In genomic region chr19:14632286-14632685, GRCh38 we compare ENCODE assay signal across 9 cellular contexts. TPM values are rescaled to one million over a fixed set of nuclear protein-coding genes. Genes with fewer than 3 reads are reported as not detected.
DNase-seq lines count a peak whose midpoint lies in the region; ATAC-seq and TF ChIP-seq lines count a peak whose summit lies in the region.
"Had no signal": no experiment of that assay in that cellular context is flagged by ENCODE, and none has a peak within 500 bp of the region (broad histone marks: within the 10 kb centered on the region; RNA-seq: fewer than 3 reads in every experiment).

No MANE protein-coding gene starts in this region.

- peaks cover 15% of the 10 kb centered on the region for H3K9me3 Mint-ChIP-seq in MCF 10A (ENCODE audit: unreplicated experiment)

- H3K4me3 ChIP-seq in breast epithelium (no peak overlapping the region), choroid plexus epithelial cell (ENCODE audit: low read depth, low read length) (no peak overlapping the region), testis (no peak overlapping the region)
- H3K4me3 ChIP-seq: gastroesophageal sphincter had no signal

- H3K4me1 Mint-ChIP-seq in MCF 10A (ENCODE audit: insufficient read depth, unreplicated experiment), result no peaks in the 10 kb centered on the region

- intact Hi-C loops in MCF 10A (cut with micrococcal nuclease), result no loop called here
- intact Hi-C loops in breast epithelium (cut with DNase I; ENCODE audit: low total_unique reads), result no loop called here
- intact Hi-C loops in testis (cut with DNase I; ENCODE audit: low total_unique reads), result no loop called here

- no TSS peak for BruUV-seq in MCF 10A (replicated peaks; lab: Mats Ljungman, UMichigan)

- H3K36me3 ChIP-seq in breast epithelium (no peaks in the 10 kb centered on the region), testis (ENCODE audit: low read depth, missing control alignments) (no peaks in the 10 kb centered on the region)
- H3K36me3 ChIP-seq: gastroesophageal sphincter had no signal

- TF ChIP-seq CTCF in MCF 10A (IDR thresholded peaks at IDR 0.05; ENCODE audit: unreplicated experiment) (no peak), breast epithelium (IDR thresholded peaks at IDR 0.05) (no peak), choroid plexus epithelial cell (conservative IDR thresholded peaks at IDR 0.05; ENCODE audit: low read depth, low read length) (no peak), testis (IDR thresholded peaks at IDR 0.05) (no peak)

- DNase-seq in MCF 10A (ENCODE audit: unreplicated experiment) (peak; percentile 56), breast epithelium (ENCODE audit: low spot score in 2 of 2) (no peak), NCI-H82 (lab: John Stamatoyannopoulos, UW) (peak; percentile 78), choroid plexus epithelial cell (ENCODE audit: low read depth) (peak; percentile 40), testis (peak; percentile 50), NCI-H774 (lab: John Stamatoyannopoulos, UW) (no peak)
- no peak for DNase-seq in activated T-cell treated with anti-CD3 and anti-CD28 coated beads, Interleukin-2, amount 50 U/mL, for 1 hour

- H3K27me3 ChIP-seq in breast epithelium, result no peaks in the 10 kb centered on the region
- H3K27me3 ChIP-seq in testis, result no peaks in the 10 kb centered on the region
- H3K27me3 ChIP-seq: gastroesophageal sphincter had no signal

- no peak overlapping the region for H3K27ac Mint-ChIP-seq in MCF 10A (ENCODE audit: low read depth, unreplicated experiment)

- ATAC-seq in GM21381 (IDR thresholded peaks at IDR 0.05; ENCODE audit: unreplicated experiment), result no peak
- ATAC-seq: gastroesophageal sphincter had no signal

- no peak overlapping the region for H3K27ac ChIP-seq in breast epithelium
- no peak overlapping the region for H3K27ac ChIP-seq in testis
- H3K27ac ChIP-seq: gastroesophageal sphincter had no signal

- H3K4me3 Mint-ChIP-seq in MCF 10A (ENCODE audit: unreplicated experiment), result no peak overlapping the region

- 17 to 26% methylated on average over 1 of the region's 1 CpG for WGBS in testis, 2 donors

- no peaks in the 10 kb centered on the region for H3K27me3 Mint-ChIP-seq in MCF 10A (ENCODE audit: insufficient read depth, unreplicated experiment)

- no peak for TF ChIP-seq POLR2A in breast epithelium (IDR thresholded peaks at IDR 0.05)
- TF ChIP-seq POLR2A in testis (IDR thresholded peaks at IDR 0.05), result no peak

- H3K4me1 ChIP-seq in breast epithelium, result no peaks in the 10 kb centered on the region
- H3K4me1 ChIP-seq in testis, result no peaks in the 10 kb centered on the region
- H3K4me1 ChIP-seq: gastroesophageal sphincter had no signal

- POLR2A ChIA-PET in MCF 10A (lab: Yijun Ruan, JAX), result interaction anchor here (0.8 kb wide), 1 partner anchor 58 kb away, joined by 3 read pairs; the partner anchor contains the start of gene ZNF333

- H3K36me3 Mint-ChIP-seq in MCF 10A (ENCODE audit: insufficient read depth, unreplicated experiment), result no peaks in the 10 kb centered on the region

- CTCF ChIA-PET in MCF 10A (lab: Yijun Ruan, JAX), result interaction anchor here (1.0 kb wide), 1 partner anchor 76 kb away, joined by 3 read pairs; no protein-coding TSS in a partner anchor

- H3K9me3 ChIP-seq in breast epithelium (peaks cover 0 to 19% of the 10 kb centered on the region in 2 donors), testis (no peaks in the 10 kb centered on the region)

RNA-seq across cellular contexts. Expression of gene ADGRE3, which starts 42.4 kb away (rescaled TPM):
- total RNA-seq in MCF 10A (2022) (not detected in 2 replicates), breast epithelium (under 1 TPM in 1 of 3 donors, not detected in 2; 0.44 TPM), testis (under 1 TPM; 0.19 to 0.31 TPM)
- 0.46 TPM for polyA plus RNA-seq in testis (ENCODE audit: insufficient read depth, low read depth, low replicate concordance)
- total RNA-seq: gastroesophageal sphincter had no signal

RNA-seq across cellular contexts. Expression of gene CLEC17A, which starts 49.4 kb away (rescaled TPM):
- total RNA-seq in MCF 10A (2022) (not detected in 2 replicates), breast epithelium (not detected), testis (1 to 10 TPM in 1 of 2 donors, under 1 TPM in 1; 0.56 to 1.3 TPM)
- polyA plus RNA-seq in testis (ENCODE audit: insufficient read depth, low read depth, low replicate concordance), result 1.4 TPM
- total RNA-seq: gastroesophageal sphincter had no signal

RNA-seq across cellular contexts. Expression of gene ZNF333, which starts 57.6 kb away (rescaled TPM):
- total RNA-seq in MCF 10A (2022) (15.4 and 17.5 TPM in 2 replicates), breast epithelium (10 to 100 TPM; 28.5 to 31.6 (median 29.4) TPM), testis (10 to 100 TPM; 42.4 to 48.7 TPM)
- 24.2 TPM for polyA plus RNA-seq in testis (ENCODE audit: insufficient read depth, low read depth, low replicate concordance)

Comparison
In these comparisons a context has a peak if more than half of its experiments do, and no peak if none do; other contexts are left out.
1. DNase-seq: peak in MCF 10A (single experiment), NCI-H82 (single experiment), choroid plexus epithelial cell (single experiment) and testis (single experiment); none in breast epithelium (0 of 2), NCI-H774 (single experiment) and activated T-cell treated with anti-CD3 and anti-CD28 coated beads, Interleukin-2, amount 50 U/mL, for 1 hour (single experiment).